Comparison of ENCODE assay signal across 9 cellular contexts in genomic region chr5:24110019-24110615, GRCh38.
A peak's percentile ranks its signal among the peaks of the same experiment; 100 is the strongest.
DNase-seq lines count a peak whose midpoint lies in the region; ATAC-seq and TF ChIP-seq lines count a peak whose summit lies in the region.
"Had no signal": no experiment of that assay in that cellular context is flagged by ENCODE, and none has a peak within 500 bp of the region (broad histone marks: within the 10 kb centered on the region; RNA-seq: fewer than 3 reads in every experiment).

No MANE protein-coding gene starts in this region.

- H3K9me3 ChIP-seq in Panc1 (ENCODE audit: control insufficient read depth, insufficient read depth, low read depth, low read length) (no peaks in the 10 kb centered on the region), aorta (ENCODE audit: control insufficient read depth, low read length) (no peaks in the 10 kb centered on the region)

- intact Hi-C loops in Panc1 (cut with micrococcal nuclease; ENCODE audit: unreplicated experiment) (no loop called here), aorta (cut with DNase I) (no loop called here)

- H3K4me1 ChIP-seq in Panc1 (ENCODE audit: control insufficient read depth, insufficient read depth, low read length), result no peaks in the 10 kb centered on the region
- no peaks in the 10 kb centered on the region for H3K4me1 ChIP-seq in aorta (ENCODE audit: control insufficient read depth in 1 of 2, insufficient read depth in 2 of 2, low read length in 2 of 2)

- H3K4me3 ChIP-seq in AG04449 (ENCODE audit: low read depth, low read length) (no peak overlapping the region), Panc1 (ENCODE audit: low read depth in 2 of 2, low read length in 2 of 2) (no peak overlapping the region), aorta (ENCODE audit: low read length in 2 of 2) (no peak overlapping the region)

- no peak for DNase-seq in AG04449 (ENCODE audit: low read depth, low spot score)
- peak; percentile 49 for DNase-seq in HT-29 (ENCODE audit: low spot score)
- no peak for DNase-seq in Panc1 (ENCODE audit: low read depth, low spot score)
- peak; percentile 23 for DNase-seq in globus pallidus (ENCODE audit: low spot score)
- no peak for DNase-seq in amygdala (lab: John Stamatoyannopoulos, UW)
- no peak for DNase-seq in NCI-H2029 treated with DMSO at 0.1 percent for 48 hours (lab: John Stamatoyannopoulos, UW)
- DNase-seq in aorta, result no peak

- no TSS peak for BruUV-seq in Panc1 (replicated peaks; lab: Mats Ljungman, UMichigan)

- H3K27me3 ChIP-seq in Panc1 (ENCODE audit: control insufficient read depth, insufficient read depth, low read length) (no peaks in the 10 kb centered on the region), aorta (ENCODE audit: control insufficient read depth in 1 of 2, insufficient read depth in 2 of 2, low read length in 1 of 2) (no peaks in the 10 kb centered on the region)

- in situ Hi-C loops in Panc1 (cut with HindIII; ENCODE audit: low pct_unique_long_range_greater_than_20kb, low sequenced_read_pairs), result no loop called here

- H3K36me3 ChIP-seq in Panc1 (ENCODE audit: control insufficient read depth, insufficient read depth, low read length) (no peaks in the 10 kb centered on the region), aorta (ENCODE audit: control insufficient read depth in 1 of 2, insufficient read depth in 2 of 2, low read length in 1 of 2) (no peaks in the 10 kb centered on the region)

- POLR2A ChIA-PET in AG04449 (lab: Yijun Ruan, JAX) (no interaction called here), Panc1 (lab: Charles Lee) (no interaction called here)

- H3K27ac ChIP-seq in Panc1 (ENCODE audit: low read length) (no peak overlapping the region), aorta (ENCODE audit: low read depth in 1 of 2, low read length in 2 of 2) (no peak overlapping the region)
- H3K27ac ChIP-seq: epithelial cell of prostate had no signal

- peak; percentile 41 for TF ChIP-seq CTCF in AG04449 (IDR thresholded peaks at IDR 0.05; ENCODE audit: insufficient read depth, low read length, missing control alignments)
- TF ChIP-seq CTCF in Panc1 (IDR thresholded peaks at IDR 0.05), result peak; percentile 65; the same call in 1 of the 2 replicates

- 31 to 32% methylated on average over 3 of the region's 3 CpGs for WGBS in aorta, 2 donors

- CTCF ChIA-PET in AG04449 (lab: Yijun Ruan, JAX) (interaction anchor here (1.3 kb wide), 1 partner anchor 15 kb away, joined by 3 read pairs; no protein-coding TSS in a partner anchor), Panc1 (lab: Charles Lee) (interaction anchor here (1.2 kb wide), 1 partner anchor 289 kb away, joined by 3 read pairs; no protein-coding TSS in a partner anchor)

- no peak for ATAC-seq in Panc1
- ATAC-seq in activated CD4-positive, CD25-positive, alpha-beta regulatory T cell treated with anti-CD3 and anti-CD28 coated beads, Interleukin-2, amount 50 U/mL, for 24 hours, result no peak
- no peak for ATAC-seq in aorta (ENCODE audit: low FRiP score)

Comparison
In these comparisons a context has a peak if more than half of its experiments do, and no peak if none do; other contexts are left out.
1. DNase-seq: peak in HT-29 (single experiment) and globus pallidus (single experiment); none in AG04449 (single experiment), Panc1 (single experiment), amygdala (0 of 56), NCI-H2029 treated with DMSO at 0.1 percent for 48 hours (single experiment) and aorta (0 of 2).